1 cellular context compared by ENCODE assay signal in the genomic region with DNA sequence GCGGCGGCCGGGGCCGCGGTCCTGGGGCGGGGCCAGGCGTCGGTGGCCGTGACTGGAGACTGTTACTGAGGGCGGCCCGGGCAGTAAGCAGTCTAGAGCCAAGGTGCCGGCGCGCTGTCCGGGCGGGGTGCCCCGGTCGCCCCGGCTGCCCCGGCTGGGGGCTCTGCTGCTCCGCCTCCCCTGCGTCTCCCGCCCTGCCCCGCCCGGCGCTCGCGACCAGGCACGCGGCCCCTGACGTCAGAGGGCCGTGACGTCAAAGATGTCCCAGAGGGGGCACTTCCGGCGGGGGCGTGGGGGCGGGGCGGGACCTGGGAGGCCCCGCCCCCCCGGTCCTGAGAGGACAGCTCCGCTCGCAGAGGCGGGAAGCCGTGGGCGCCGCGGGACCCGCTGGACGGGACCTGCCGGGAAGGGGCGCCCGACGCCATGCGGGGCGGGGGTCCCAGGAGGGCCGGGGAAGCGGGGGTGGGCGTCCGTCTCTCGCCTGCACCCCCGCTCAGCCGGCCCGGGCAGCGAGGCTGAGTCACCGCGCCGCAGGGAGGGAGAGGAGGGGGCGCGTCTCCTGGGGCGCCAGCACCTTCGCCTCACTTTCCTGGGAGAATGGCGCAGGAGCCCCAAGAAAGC.
A peak's percentile ranks its signal among the peaks of the same experiment; 100 is the strongest.
TF ChIP-seq lines count a peak whose summit lies in the region.

No MANE protein-coding gene starts in this region.

TF ChIP-seq in HepG2, 621 proteins besides CTCF, POLR2A, EP300 and RAD21 (continues in another document):
- no peak for TF ChIP-seq ZNF34 (CRISPR knock-in tag; IDR thresholded peaks at IDR 0.05; ENCODE audit: borderline replicate concordance)
- TF ChIP-seq ZNF441 (CRISPR knock-in tag; IDR thresholded peaks at IDR 0.05; ENCODE audit: borderline replicate concordance), result no peak
- TF ChIP-seq NR2C2 (CRISPR knock-in tag; IDR thresholded peaks at IDR 0.05; ENCODE audit: borderline replicate concordance), result no peak
- TF ChIP-seq, protein P1, sequence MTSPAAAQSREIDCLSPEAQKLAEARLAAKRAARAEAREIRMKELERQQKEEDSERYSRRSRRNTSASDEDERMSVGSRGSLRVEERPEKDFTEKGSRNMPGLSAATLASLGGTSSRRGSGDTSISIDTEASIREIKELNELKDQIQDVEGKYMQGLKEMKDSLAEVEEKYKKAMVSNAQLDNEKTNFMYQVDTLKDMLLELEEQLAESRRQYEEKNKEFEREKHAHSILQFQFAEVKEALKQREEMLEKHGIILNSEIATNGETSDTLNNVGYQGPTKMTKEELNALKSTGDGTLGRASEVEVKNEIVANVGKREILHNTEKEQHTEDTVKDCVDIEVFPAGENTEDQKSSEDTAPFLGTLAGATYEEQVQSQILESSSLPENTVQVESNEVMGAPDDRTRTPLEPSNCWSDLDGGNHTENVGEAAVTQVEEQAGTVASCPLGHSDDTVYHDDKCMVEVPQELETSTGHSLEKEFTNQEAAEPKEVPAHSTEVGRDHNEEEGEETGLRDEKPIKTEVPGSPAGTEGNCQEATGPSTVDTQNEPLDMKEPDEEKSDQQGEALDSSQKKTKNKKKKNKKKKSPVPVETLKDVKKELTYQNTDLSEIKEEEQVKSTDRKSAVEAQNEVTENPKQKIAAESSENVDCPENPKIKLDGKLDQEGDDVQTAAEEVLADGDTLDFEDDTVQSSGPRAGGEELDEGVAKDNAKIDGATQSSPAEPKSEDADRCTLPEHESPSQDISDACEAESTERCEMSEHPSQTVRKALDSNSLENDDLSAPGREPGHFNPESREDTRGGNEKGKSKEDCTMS (CRISPR knock-in tag; conservative IDR thresholded peaks at IDR 0.05), result no peak
- no peak for TF ChIP-seq ZNF839 (CRISPR knock-in tag; IDR thresholded peaks at IDR 0.05; ENCODE audit: borderline replicate concordance)
- no peak for TF ChIP-seq ZNF672 (CRISPR knock-in tag; IDR thresholded peaks at IDR 0.05)
- TF ChIP-seq, protein P2, sequence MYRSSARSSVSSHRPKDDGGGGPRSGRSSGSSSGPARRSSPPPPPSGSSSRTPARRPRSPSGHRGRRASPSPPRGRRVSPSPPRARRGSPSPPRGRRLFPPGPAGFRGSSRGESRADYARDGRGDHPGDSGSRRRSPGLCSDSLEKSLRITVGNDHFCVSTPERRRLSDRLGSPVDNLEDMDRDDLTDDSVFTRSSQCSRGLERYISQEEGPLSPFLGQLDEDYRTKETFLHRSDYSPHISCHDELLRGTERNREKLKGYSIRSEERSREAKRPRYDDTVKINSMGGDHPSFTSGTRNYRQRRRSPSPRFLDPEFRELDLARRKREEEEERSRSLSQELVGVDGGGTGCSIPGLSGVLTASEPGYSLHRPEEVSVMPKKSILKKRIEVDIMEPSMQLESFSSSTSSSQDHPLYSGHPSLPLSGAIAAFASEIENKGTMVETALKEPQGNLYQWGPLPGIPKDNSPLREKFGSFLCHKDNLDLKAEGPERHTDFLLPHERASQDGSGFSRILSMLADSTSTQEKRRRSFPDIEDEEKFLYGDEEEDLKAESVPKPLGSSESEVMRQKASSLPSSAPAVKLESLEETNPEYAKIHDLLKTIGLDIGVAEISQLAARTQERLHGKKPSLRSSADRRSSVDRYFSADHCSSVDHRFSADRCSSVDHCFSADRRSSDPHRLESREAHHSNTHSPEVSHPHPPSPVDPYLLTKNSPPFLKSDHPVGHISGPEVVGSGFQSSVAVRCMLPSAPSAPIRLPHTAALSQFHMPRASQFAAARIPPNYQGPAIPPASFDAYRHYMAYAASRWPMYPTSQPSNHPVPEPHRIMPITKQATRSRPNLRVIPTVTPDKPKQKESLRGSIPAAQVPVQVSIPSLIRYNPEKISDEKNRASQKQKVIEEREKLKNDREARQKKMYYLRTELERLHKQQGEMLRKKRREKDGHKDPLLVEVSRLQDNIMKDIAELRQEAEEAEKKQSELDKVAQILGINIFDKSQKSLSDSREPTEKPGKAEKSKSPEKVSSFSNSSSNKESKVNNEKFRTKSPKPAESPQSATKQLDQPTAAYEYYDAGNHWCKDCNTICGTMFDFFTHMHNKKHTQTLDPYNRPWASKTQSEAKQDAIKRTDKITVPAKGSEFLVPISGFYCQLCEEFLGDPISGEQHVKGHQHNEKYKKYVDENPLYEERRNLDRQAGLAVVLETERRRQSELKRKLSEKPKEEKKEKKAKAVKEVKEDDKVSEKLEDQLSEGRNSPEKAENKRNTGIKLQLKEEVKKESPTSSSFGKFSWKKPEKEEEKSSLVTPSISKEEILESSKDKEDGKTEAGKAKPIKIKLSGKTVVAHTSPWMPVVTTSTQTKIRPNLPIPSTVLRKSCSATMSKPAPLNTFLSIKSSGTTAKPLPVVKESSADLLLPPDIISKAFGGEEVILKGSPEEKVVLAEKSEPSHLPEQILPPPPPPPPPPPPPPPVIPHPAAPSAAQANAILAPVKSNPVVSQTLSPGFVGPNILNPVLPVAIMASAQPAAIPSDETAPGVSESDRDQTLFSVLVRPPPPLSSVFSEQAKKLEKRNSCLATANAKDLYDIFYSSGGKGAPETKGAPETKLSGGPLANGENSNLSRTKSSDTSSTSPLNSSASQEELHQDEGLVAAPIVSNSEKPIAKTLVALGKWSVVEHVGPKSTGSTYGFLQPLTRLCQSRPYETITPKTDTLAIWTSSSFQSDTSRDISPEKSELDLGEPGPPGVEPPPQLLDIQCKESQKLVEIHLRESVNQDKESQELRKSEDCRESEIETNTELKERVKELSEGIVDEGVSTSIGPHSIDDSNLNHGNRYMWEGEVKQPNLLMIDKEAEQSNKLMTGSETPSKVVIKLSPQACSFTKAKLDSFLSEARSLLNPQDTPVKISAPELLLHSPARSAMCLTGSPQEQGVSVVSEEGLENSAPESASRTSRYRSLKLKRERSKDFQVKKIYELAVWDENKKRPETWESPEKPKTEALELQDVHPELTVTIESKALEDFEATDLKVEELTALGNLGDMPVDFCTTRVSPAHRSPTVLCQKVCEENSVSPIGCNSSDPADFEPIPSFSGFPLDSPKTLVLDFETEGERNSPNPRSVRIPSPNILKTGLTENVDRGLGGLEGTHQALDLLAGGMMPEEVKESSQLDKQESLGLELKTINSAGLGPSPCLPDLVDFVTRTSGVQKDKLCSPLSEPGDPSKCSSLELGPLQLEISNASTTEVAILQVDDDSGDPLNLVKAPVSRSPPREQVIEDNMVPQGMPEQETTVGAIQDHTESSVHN (CRISPR knock-in tag; IDR thresholded peaks at IDR 0.05), result no peak
- TF ChIP-seq MYNN (CRISPR knock-in tag; IDR thresholded peaks at IDR 0.05; ENCODE audit: low read depth), result no peak
- no peak for TF ChIP-seq ZNF446 (CRISPR knock-in tag; IDR thresholded peaks at IDR 0.05)
- no peak for TF ChIP-seq HMG20B (CRISPR knock-in tag; conservative IDR thresholded peaks at IDR 0.05)
- TF ChIP-seq, protein P3, sequence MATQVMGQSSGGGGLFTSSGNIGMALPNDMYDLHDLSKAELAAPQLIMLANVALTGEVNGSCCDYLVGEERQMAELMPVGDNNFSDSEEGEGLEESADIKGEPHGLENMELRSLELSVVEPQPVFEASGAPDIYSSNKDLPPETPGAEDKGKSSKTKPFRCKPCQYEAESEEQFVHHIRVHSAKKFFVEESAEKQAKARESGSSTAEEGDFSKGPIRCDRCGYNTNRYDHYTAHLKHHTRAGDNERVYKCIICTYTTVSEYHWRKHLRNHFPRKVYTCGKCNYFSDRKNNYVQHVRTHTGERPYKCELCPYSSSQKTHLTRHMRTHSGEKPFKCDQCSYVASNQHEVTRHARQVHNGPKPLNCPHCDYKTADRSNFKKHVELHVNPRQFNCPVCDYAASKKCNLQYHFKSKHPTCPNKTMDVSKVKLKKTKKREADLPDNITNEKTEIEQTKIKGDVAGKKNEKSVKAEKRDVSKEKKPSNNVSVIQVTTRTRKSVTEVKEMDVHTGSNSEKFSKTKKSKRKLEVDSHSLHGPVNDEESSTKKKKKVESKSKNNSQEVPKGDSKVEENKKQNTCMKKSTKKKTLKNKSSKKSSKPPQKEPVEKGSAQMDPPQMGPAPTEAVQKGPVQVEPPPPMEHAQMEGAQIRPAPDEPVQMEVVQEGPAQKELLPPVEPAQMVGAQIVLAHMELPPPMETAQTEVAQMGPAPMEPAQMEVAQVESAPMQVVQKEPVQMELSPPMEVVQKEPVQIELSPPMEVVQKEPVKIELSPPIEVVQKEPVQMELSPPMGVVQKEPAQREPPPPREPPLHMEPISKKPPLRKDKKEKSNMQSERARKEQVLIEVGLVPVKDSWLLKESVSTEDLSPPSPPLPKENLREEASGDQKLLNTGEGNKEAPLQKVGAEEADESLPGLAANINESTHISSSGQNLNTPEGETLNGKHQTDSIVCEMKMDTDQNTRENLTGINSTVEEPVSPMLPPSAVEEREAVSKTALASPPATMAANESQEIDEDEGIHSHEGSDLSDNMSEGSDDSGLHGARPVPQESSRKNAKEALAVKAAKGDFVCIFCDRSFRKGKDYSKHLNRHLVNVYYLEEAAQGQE (IDR thresholded peaks at IDR 0.05; ENCODE audit: borderline replicate concordance in 1 of 2, low read depth in 1 of 2, low read length in 2 of 2), result peak; percentile 35 to 86
- no peak for TF ChIP-seq RFX1 (IDR thresholded peaks at IDR 0.05)
- TF ChIP-seq, protein P4, sequence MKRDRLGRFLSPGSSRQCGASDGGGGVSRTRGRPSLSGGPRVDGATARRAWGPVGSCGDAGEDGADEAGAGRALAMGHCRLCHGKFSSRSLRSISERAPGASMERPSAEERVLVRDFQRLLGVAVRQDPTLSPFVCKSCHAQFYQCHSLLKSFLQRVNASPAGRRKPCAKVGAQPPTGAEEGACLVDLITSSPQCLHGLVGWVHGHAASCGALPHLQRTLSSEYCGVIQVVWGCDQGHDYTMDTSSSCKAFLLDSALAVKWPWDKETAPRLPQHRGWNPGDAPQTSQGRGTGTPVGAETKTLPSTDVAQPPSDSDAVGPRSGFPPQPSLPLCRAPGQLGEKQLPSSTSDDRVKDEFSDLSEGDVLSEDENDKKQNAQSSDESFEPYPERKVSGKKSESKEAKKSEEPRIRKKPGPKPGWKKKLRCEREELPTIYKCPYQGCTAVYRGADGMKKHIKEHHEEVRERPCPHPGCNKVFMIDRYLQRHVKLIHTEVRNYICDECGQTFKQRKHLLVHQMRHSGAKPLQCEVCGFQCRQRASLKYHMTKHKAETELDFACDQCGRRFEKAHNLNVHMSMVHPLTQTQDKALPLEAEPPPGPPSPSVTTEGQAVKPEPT (CRISPR knock-in tag; IDR thresholded peaks at IDR 0.05; ENCODE audit: low read depth), result no peak
- TF ChIP-seq MAZ (IDR thresholded peaks at IDR 0.05; ENCODE audit: borderline replicate concordance, low read depth, low read length), result peak; percentile 45; the same call in 1 of the 2 replicates
- no peak; the same call in 1 of the 2 replicates for TF ChIP-seq MAZ (CRISPR knock-in tag; IDR thresholded peaks at IDR 0.05; ENCODE audit: low read depth)
- TF ChIP-seq ZNF317 (CRISPR knock-in tag; IDR thresholded peaks at IDR 0.05), result no peak
- TF ChIP-seq, protein P5, sequence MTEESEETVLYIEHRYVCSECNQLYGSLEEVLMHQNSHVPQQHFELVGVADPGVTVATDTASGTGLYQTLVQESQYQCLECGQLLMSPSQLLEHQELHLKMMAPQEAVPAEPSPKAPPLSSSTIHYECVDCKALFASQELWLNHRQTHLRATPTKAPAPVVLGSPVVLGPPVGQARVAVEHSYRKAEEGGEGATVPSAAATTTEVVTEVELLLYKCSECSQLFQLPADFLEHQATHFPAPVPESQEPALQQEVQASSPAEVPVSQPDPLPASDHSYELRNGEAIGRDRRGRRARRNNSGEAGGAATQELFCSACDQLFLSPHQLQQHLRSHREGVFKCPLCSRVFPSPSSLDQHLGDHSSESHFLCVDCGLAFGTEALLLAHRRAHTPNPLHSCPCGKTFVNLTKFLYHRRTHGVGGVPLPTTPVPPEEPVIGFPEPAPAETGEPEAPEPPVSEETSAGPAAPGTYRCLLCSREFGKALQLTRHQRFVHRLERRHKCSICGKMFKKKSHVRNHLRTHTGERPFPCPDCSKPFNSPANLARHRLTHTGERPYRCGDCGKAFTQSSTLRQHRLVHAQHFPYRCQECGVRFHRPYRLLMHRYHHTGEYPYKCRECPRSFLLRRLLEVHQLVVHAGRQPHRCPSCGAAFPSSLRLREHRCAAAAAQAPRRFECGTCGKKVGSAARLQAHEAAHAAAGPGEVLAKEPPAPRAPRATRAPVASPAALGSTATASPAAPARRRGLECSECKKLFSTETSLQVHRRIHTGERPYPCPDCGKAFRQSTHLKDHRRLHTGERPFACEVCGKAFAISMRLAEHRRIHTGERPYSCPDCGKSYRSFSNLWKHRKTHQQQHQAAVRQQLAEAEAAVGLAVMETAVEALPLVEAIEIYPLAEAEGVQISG (CRISPR knock-in tag; IDR thresholded peaks at IDR 0.05), result no peak
- TF ChIP-seq GABPB1 (CRISPR knock-in tag; IDR thresholded peaks at IDR 0.05), result peak; percentile 89
- TF ChIP-seq ZNF3 (CRISPR knock-in tag; IDR thresholded peaks at IDR 0.05), result no peak
- peak; percentile 52 for TF ChIP-seq ZNF777 (CRISPR knock-in tag; IDR thresholded peaks at IDR 0.05)
- TF ChIP-seq JDP2 (CRISPR knock-in tag; IDR thresholded peaks at IDR 0.05; ENCODE audit: borderline replicate concordance), result no peak
- peak; percentile 8; the same call in 1 of the 2 replicates for TF ChIP-seq FOSL2 (CRISPR knock-in tag; IDR thresholded peaks at IDR 0.05)
- TF ChIP-seq, protein P6, sequence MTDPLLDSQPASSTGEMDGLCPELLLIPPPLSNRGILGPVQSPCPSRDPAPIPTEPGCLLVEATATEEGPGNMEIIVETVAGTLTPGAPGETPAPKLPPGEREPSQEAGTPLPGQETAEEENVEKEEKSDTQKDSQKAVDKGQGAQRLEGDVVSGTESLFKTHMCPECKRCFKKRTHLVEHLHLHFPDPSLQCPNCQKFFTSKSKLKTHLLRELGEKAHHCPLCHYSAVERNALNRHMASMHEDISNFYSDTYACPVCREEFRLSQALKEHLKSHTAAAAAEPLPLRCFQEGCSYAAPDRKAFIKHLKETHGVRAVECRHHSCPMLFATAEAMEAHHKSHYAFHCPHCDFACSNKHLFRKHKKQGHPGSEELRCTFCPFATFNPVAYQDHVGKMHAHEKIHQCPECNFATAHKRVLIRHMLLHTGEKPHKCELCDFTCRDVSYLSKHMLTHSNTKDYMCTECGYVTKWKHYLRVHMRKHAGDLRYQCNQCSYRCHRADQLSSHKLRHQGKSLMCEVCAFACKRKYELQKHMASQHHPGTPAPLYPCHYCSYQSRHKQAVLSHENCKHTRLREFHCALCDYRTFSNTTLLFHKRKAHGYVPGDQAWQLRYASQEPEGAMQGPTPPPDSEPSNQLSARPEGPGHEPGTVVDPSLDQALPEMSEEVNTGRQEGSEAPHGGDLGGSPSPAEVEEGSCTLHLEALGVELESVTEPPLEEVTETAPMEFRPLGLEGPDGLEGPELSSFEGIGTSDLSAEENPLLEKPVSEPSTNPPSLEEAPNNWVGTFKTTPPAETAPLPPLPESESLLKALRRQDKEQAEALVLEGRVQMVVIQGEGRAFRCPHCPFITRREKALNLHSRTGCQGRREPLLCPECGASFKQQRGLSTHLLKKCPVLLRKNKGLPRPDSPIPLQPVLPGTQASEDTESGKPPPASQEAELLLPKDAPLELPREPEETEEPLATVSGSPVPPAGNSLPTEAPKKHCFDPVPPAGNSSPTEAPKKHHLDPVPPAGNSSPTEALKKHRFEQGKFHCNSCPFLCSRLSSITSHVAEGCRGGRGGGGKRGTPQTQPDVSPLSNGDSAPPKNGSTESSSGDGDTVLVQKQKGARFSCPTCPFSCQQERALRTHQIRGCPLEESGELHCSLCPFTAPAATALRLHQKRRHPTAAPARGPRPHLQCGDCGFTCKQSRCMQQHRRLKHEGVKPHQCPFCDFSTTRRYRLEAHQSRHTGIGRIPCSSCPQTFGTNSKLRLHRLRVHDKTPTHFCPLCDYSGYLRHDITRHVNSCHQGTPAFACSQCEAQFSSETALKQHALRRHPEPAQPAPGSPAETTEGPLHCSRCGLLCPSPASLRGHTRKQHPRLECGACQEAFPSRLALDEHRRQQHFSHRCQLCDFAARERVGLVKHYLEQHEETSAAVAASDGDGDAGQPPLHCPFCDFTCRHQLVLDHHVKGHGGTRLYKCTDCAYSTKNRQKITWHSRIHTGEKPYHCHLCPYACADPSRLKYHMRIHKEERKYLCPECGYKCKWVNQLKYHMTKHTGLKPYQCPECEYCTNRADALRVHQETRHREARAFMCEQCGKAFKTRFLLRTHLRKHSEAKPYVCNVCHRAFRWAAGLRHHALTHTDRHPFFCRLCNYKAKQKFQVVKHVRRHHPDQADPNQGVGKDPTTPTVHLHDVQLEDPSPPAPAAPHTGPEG (CRISPR knock-in tag; IDR thresholded peaks at IDR 0.05), result no peak
